Comparison of ENCODE assay signal across 1 cellular context in the genomic region with DNA sequence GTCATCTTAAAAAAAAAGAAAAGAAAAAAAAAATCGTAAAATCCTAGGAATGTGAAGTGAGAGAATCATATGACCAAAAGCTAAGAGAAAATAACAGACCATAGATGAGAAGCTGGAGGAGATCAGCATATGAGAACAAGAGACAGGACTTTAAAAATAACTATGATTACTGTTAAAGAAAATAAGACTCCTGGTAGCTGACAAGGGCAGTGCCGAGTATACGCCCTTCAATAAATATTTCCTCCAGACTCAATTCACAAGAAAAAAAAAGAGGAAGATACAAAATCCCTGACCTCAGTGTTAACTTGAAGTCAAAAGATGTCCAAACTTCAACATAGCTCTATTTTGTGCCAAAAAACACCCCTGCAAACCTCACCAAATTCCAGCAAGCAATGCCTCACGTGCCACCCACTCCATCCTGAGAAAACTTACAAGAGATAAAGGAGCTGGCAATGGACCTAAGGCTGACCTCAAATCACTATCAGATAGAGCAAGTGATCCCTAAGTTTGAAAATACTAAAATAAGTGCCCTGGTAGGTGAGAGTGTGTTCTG.
TF ChIP-seq lines count a peak whose summit lies in the region.

No MANE protein-coding gene starts in this region.

TF ChIP-seq in GM23338, 12 proteins besides CTCF, POLR2A, EP300 and RAD21 (continued from another document):
- TF ChIP-seq, protein P1, sequence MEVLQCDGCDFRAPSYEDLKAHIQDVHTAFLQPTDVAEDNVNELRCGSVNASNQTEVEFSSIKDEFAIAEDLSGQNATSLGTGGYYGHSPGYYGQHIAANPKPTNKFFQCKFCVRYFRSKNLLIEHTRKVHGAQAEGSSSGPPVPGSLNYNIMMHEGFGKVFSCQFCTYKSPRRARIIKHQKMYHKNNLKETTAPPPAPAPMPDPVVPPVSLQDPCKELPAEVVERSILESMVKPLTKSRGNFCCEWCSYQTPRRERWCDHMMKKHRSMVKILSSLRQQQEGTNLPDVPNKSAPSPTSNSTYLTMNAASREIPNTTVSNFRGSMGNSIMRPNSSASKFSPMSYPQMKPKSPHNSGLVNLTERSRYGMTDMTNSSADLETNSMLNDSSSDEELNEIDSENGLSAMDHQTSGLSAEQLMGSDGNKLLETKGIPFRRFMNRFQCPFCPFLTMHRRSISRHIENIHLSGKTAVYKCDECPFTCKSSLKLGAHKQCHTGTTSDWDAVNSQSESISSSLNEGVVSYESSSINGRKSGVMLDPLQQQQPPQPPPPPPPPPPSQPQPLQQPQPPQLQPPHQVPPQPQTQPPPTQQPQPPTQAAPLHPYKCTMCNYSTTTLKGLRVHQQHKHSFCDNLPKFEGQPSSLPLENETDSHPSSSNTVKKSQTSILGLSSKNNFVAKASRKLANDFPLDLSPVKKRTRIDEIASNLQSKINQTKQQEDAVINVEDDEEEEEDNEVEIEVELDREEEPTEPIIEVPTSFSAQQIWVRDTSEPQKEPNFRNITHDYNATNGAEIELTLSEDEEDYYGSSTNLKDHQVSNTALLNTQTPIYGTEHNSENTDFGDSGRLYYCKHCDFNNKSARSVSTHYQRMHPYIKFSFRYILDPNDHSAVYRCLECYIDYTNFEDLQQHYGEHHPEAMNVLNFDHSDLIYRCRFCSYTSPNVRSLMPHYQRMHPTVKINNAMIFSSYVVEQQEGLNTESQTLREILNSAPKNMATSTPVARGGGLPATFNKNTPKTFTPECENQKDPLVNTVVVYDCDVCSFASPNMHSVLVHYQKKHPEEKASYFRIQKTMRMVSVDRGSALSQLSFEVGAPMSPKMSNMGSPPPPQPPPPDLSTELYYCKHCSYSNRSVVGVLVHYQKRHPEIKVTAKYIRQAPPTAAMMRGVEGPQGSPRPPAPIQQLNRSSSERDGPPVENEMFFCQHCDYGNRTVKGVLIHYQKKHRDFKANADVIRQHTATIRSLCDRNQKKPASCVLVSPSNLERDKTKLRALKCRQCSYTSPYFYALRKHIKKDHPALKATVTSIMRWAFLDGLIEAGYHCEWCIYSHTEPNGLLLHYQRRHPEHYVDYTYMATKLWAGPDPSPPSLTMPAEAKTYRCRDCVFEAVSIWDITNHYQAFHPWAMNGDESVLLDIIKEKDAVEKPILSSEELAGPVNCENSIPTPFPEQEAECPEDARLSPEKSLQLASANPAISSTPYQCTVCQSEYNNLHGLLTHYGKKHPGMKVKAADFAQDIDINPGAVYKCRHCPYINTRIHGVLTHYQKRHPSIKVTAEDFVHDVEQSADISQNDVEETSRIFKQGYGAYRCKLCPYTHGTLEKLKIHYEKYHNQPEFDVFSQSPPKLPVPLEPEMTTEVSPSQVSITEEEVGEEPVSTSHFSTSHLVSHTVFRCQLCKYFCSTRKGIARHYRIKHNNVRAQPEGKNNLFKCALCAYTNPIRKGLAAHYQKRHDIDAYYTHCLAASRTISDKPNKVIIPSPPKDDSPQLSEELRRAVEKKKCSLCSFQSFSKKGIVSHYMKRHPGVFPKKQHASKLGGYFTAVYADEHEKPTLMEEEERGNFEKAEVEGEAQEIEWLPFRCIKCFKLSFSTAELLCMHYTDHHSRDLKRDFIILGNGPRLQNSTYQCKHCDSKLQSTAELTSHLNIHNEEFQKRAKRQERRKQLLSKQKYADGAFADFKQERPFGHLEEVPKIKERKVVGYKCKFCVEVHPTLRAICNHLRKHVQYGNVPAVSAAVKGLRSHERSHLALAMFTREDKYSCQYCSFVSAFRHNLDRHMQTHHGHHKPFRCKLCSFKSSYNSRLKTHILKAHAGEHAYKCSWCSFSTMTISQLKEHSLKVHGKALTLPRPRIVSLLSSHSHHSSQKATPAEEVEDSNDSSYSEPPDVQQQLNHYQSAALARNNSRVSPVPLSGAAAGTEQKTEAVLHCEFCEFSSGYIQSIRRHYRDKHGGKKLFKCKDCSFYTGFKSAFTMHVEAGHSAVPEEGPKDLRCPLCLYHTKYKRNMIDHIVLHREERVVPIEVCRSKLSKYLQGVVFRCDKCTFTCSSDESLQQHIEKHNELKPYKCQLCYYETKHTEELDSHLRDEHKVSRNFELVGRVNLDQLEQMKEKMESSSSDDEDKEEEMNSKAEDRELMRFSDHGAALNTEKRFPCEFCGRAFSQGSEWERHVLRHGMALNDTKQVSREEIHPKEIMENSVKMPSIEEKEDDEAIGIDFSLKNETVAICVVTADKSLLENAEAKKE (CRISPR knock-in tag; IDR thresholded peaks at IDR 0.05), result no peak
- TF ChIP-seq JUNB (IDR thresholded peaks at IDR 0.05; ENCODE audit: unreplicated experiment), result no peak
- TF ChIP-seq EZH2phosphoT487 (IDR thresholded peaks at IDR 0.05; ENCODE audit: unreplicated experiment), result no peak
- TF ChIP-seq ZNF331 (CRISPR knock-in tag; IDR thresholded peaks at IDR 0.05; ENCODE audit: low read depth), result no peak
- no peak for TF ChIP-seq EZH2 (IDR thresholded peaks at IDR 0.05; ENCODE audit: low read depth, unreplicated experiment)
- no peak for TF ChIP-seq CREB1 (CRISPR knock-in tag; IDR thresholded peaks at IDR 0.05; ENCODE audit: low read depth)
- TF ChIP-seq STAT1 (IDR thresholded peaks at IDR 0.05; ENCODE audit: unreplicated experiment), result no peak
- TF ChIP-seq POLR2AphosphoS5 (IDR thresholded peaks at IDR 0.05; ENCODE audit: low read depth), result no peak
- TF ChIP-seq, protein P2, sequence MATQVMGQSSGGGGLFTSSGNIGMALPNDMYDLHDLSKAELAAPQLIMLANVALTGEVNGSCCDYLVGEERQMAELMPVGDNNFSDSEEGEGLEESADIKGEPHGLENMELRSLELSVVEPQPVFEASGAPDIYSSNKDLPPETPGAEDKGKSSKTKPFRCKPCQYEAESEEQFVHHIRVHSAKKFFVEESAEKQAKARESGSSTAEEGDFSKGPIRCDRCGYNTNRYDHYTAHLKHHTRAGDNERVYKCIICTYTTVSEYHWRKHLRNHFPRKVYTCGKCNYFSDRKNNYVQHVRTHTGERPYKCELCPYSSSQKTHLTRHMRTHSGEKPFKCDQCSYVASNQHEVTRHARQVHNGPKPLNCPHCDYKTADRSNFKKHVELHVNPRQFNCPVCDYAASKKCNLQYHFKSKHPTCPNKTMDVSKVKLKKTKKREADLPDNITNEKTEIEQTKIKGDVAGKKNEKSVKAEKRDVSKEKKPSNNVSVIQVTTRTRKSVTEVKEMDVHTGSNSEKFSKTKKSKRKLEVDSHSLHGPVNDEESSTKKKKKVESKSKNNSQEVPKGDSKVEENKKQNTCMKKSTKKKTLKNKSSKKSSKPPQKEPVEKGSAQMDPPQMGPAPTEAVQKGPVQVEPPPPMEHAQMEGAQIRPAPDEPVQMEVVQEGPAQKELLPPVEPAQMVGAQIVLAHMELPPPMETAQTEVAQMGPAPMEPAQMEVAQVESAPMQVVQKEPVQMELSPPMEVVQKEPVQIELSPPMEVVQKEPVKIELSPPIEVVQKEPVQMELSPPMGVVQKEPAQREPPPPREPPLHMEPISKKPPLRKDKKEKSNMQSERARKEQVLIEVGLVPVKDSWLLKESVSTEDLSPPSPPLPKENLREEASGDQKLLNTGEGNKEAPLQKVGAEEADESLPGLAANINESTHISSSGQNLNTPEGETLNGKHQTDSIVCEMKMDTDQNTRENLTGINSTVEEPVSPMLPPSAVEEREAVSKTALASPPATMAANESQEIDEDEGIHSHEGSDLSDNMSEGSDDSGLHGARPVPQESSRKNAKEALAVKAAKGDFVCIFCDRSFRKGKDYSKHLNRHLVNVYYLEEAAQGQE (IDR thresholded peaks at IDR 0.05; ENCODE audit: unreplicated experiment), result no peak
